Comparison of ENCODE assay signal across 4 cellular contexts in genomic region chr5:171297941-171298340, GRCh38. TPM values are rescaled to one million over a fixed set of nuclear protein-coding genes. Genes with fewer than 3 reads are reported as not detected.
"Had no signal": no experiment of that assay in that cellular context is flagged by ENCODE, and none has a peak within 500 bp of the region (broad histone marks: within the 10 kb centered on the region; RNA-seq: fewer than 3 reads in every experiment).

No MANE protein-coding gene starts in this region.

RNA-seq across cellular contexts. Expression of gene TLX3, which starts 11.1 kb away (rescaled TPM):
- total RNA-seq: LHCN-M2, M059J, MCF 10A, NCI-H460 had no signal
